Comparison of ENCODE assay signal across 18 cellular contexts in genomic region chr2:219434468-219434717, GRCh38. TPM values are rescaled to one million over a fixed set of nuclear protein-coding genes. Genes with fewer than 3 reads are reported as not detected.
DNase-seq lines count a peak whose midpoint lies in the region; ATAC-seq, FAIRE-seq and TF ChIP-seq lines count a peak whose summit lies in the region.
"Had no signal": no experiment of that assay in that cellular context is flagged by ENCODE, and none has a peak within 500 bp of the region (broad histone marks: within the 10 kb centered on the region; RNA-seq: fewer than 3 reads in every experiment).

No MANE protein-coding gene starts in this region.

- H3K79me2 ChIP-seq in GM23338 (replicated peaks; ENCODE audit: insufficient read depth) (no peaks in the 10 kb centered on the region), astrocyte (ENCODE audit: insufficient read depth, low read length) (no peaks in the 10 kb centered on the region)

- no peaks in the 10 kb centered on the region for H3K36me3 ChIP-seq in GM23338 (ENCODE audit: insufficient read depth)
- no peaks in the 10 kb centered on the region for H3K36me3 ChIP-seq in astrocyte (ENCODE audit: insufficient read depth, low read length)
- no peaks in the 10 kb centered on the region for H3K36me3 ChIP-seq in rectal smooth muscle tissue (ENCODE audit: control insufficient read depth, insufficient read depth, low read length)

- DNase-seq in GM23338 (ENCODE audit: low spot score) = no peak
- no peak for DNase-seq in astrocyte (ENCODE audit: low read depth)
- DNase-seq in activated naive CD8-positive, alpha-beta T cell treated with anti-CD3 and anti-CD28 coated beads, Interleukin-2, amount 50 U/mL, for 24 hours = no peak
- DNase-seq in left lobe of liver (ENCODE audit: low spot score) = no peak
- DNase-seq in midbrain (lab: John Stamatoyannopoulos, UW) = no peak
- DNase-seq: amygdala, hypothalamus, mammary epithelial cell, NCI-H187, NCI-H510A treated with DMSO at 0.1 percent for 48 hours, nucleus accumbens had no signal

- H3K4me3 ChIP-seq in GM23338 (peak overlapping the region; percentile 62), astrocyte (ENCODE audit: insufficient read depth, low read depth, low read length) (no peak overlapping the region), iPS-18c (ENCODE audit: insufficient read depth, low read depth, low read length) (peak overlapping the region; percentile 38; the same call in 1 of the 2 replicates), rectal smooth muscle tissue (ENCODE audit: low read length) (peak overlapping the region; percentile 41)

- peak overlapping the region; percentile 7; the same call in 1 of the 2 replicates for H3K27ac ChIP-seq in GM23338 (ENCODE audit: low read depth)
- no peak overlapping the region for H3K27ac ChIP-seq in astrocyte (ENCODE audit: low read depth, low read length)
- H3K27ac ChIP-seq in rectal smooth muscle tissue (ENCODE audit: low read depth, low read length) = peak overlapping the region; percentile 99

- H3K9me3 ChIP-seq in astrocyte (ENCODE audit: insufficient read depth, low read depth, low read length) (no peaks in the 10 kb centered on the region), iPS-18c (ENCODE audit: control insufficient read depth, insufficient read depth, low read length) (no peaks in the 10 kb centered on the region)
- H3K9me3 ChIP-seq: SK-N-SH had no signal

- no peaks in the 10 kb centered on the region; the same call in 2 of the 3 replicates for H3K36me3 Mint-ChIP-seq in GM23338 (ENCODE audit: low read depth)
- H3K36me3 Mint-ChIP-seq in astrocyte (ENCODE audit: low read depth, unreplicated experiment) = peaks cover 2% of the 10 kb centered on the region
- no peaks in the 10 kb centered on the region for H3K36me3 Mint-ChIP-seq in activated naive CD8-positive, alpha-beta T cell treated with anti-CD3 and anti-CD28 coated beads, Interleukin-2, amount 50 U/mL, for 24 hours (ENCODE audit: low read depth)

- H3K27ac Mint-ChIP-seq in GM23338 = no peak overlapping the region
- no peak overlapping the region for H3K27ac Mint-ChIP-seq in astrocyte (ENCODE audit: unreplicated experiment)
- H3K27ac Mint-ChIP-seq in activated naive CD8-positive, alpha-beta T cell treated with anti-CD3 and anti-CD28 coated beads, Interleukin-2, amount 50 U/mL, for 24 hours = no peak overlapping the region
- H3K27ac Mint-ChIP-seq: activated T-helper 1 cell treated with anti-CD3 and anti-CD28 coated beads, Interleukin-12 subunit alpha, Interleukin-12 subunit beta, Interleukin-2, Interleukin-4 antibody, amounts not matched to agents 30 ng/mL and 10 ng/mL and 1 ng/mL, durations not matched to agents 14 hours and 24 hours and 36 hours had no signal

- H2AFZ ChIP-seq in GM23338 = peak overlapping the region; percentile 43
- H2AFZ ChIP-seq in astrocyte (ENCODE audit: low read depth, low read length) = peak overlapping the region; percentile 47

- H3K9ac ChIP-seq in astrocyte (ENCODE audit: low read length) = peak overlapping the region; percentile 10
- H3K9ac ChIP-seq in rectal smooth muscle tissue (ENCODE audit: low read length) = no peak overlapping the region
- H3K9ac ChIP-seq: SK-N-SH had no signal

- H3K4me3 Mint-ChIP-seq in GM23338 = peak overlapping the region; percentile 73
- H3K4me3 Mint-ChIP-seq in astrocyte (ENCODE audit: unreplicated experiment) = no peak overlapping the region
- no peak overlapping the region for H3K4me3 Mint-ChIP-seq in activated naive CD8-positive, alpha-beta T cell treated with anti-CD3 and anti-CD28 coated beads, Interleukin-2, amount 50 U/mL, for 24 hours
- H3K4me3 Mint-ChIP-seq: activated T-helper 1 cell treated with anti-CD3 and anti-CD28 coated beads, Interleukin-12 subunit alpha, Interleukin-12 subunit beta, Interleukin-2, Interleukin-4 antibody, amounts not matched to agents 30 ng/mL and 10 ng/mL and 1 ng/mL, durations not matched to agents 14 hours and 24 hours and 36 hours had no signal

- H3K9me3 Mint-ChIP-seq in GM23338 = no peaks in the 10 kb centered on the region
- H3K9me3 Mint-ChIP-seq in astrocyte (ENCODE audit: unreplicated experiment) = no peaks in the 10 kb centered on the region
- H3K9me3 Mint-ChIP-seq in activated naive CD8-positive, alpha-beta T cell treated with anti-CD3 and anti-CD28 coated beads, Interleukin-2, amount 50 U/mL, for 24 hours = no peaks in the 10 kb centered on the region
- H3K9me3 Mint-ChIP-seq: activated T-helper 1 cell treated with anti-CD3 and anti-CD28 coated beads, Interleukin-12 subunit alpha, Interleukin-12 subunit beta, Interleukin-2, Interleukin-4 antibody, amounts not matched to agents 30 ng/mL and 10 ng/mL and 1 ng/mL, durations not matched to agents 14 hours and 24 hours and 36 hours had no signal

- H3K4me2 ChIP-seq in GM23338 (peak overlapping the region; percentile 90), astrocyte (ENCODE audit: low read length) (peak overlapping the region; percentile 76)
- H3K4me2 ChIP-seq: SK-N-SH had no signal

- ATAC-seq in GM23338 = peak; percentile 55
- ATAC-seq in GM18907 (IDR thresholded peaks at IDR 0.05; ENCODE audit: unreplicated experiment) = no peak
- ATAC-seq in activated naive CD8-positive, alpha-beta T cell treated with anti-CD3 and anti-CD28 coated beads, Interleukin-2, amount 50 U/mL, for 24 hours = no peak
- ATAC-seq in left lobe of liver = no peak

- H3K27me3 Mint-ChIP-seq in GM23338 (ENCODE audit: insufficient read depth, low read depth, poor library complexity) (peaks cover 15% of the 10 kb centered on the region), astrocyte (ENCODE audit: low read depth, unreplicated experiment) (peaks cover 21% of the 10 kb centered on the region)
- peaks cover 21% of the 10 kb centered on the region for H3K27me3 Mint-ChIP-seq in activated naive CD8-positive, alpha-beta T cell treated with anti-CD3 and anti-CD28 coated beads, Interleukin-2, amount 50 U/mL, for 24 hours

- peaks cover 39% of the 10 kb centered on the region for H3K27me3 ChIP-seq in GM23338 (ENCODE audit: insufficient read depth)
- H3K27me3 ChIP-seq in astrocyte (ENCODE audit: insufficient read depth, low read length) = no peaks in the 10 kb centered on the region
- H3K27me3 ChIP-seq in rectal smooth muscle tissue (ENCODE audit: control insufficient read depth, insufficient read depth, low read length) = peaks cover 5% of the 10 kb centered on the region

- H3K4me1 ChIP-seq in GM23338 (ENCODE audit: insufficient read depth) (no peaks in the 10 kb centered on the region), astrocyte (ENCODE audit: insufficient read depth, low read length) (peaks cover 14% of the 10 kb centered on the region), rectal smooth muscle tissue (ENCODE audit: control insufficient read depth, insufficient read depth, low read length) (peaks cover 43% of the 10 kb centered on the region)

- no peaks in the 10 kb centered on the region for H3K9me2 ChIP-seq in GM23338 (ENCODE audit: insufficient read depth)
- H3K9me2 ChIP-seq: SK-N-SH had no signal

- H3K4me1 Mint-ChIP-seq in GM23338 (peaks cover 8% of the 10 kb centered on the region), astrocyte (ENCODE audit: low read depth, unreplicated experiment) (peaks cover 8% of the 10 kb centered on the region)
- no peaks in the 10 kb centered on the region for H3K4me1 Mint-ChIP-seq in activated naive CD8-positive, alpha-beta T cell treated with anti-CD3 and anti-CD28 coated beads, Interleukin-2, amount 50 U/mL, for 24 hours

- no peak for TF ChIP-seq CTCF in GM23338 (conservative IDR thresholded peaks at IDR 0.05; ENCODE audit: low read depth in 2 of 2)
- no peak for TF ChIP-seq CTCF in astrocyte (IDR thresholded peaks at IDR 0.05; ENCODE audit: insufficient read depth, low read depth, low read length)

- no peaks in the 10 kb centered on the region for H3F3A ChIP-seq in GM23338 (replicated peaks; ENCODE audit: low read depth)

- H4K20me1 ChIP-seq in GM23338 (replicated peaks; ENCODE audit: insufficient read depth) = no peaks in the 10 kb centered on the region
- H4K20me1 ChIP-seq in astrocyte (ENCODE audit: insufficient read depth, low read length) = no peaks in the 10 kb centered on the region

- FAIRE-seq in astrocyte (lab: Jason Lieb, UNC) = no peak
- FAIRE-seq: colon, TTC549 had no signal

TF ChIP-seq in GM23338, 12 proteins besides CTCF, POLR2A, EP300 and RAD21:
- no peak for TF ChIP-seq STAT1 (IDR thresholded peaks at IDR 0.05; ENCODE audit: unreplicated experiment)
- TF ChIP-seq, protein P1, sequence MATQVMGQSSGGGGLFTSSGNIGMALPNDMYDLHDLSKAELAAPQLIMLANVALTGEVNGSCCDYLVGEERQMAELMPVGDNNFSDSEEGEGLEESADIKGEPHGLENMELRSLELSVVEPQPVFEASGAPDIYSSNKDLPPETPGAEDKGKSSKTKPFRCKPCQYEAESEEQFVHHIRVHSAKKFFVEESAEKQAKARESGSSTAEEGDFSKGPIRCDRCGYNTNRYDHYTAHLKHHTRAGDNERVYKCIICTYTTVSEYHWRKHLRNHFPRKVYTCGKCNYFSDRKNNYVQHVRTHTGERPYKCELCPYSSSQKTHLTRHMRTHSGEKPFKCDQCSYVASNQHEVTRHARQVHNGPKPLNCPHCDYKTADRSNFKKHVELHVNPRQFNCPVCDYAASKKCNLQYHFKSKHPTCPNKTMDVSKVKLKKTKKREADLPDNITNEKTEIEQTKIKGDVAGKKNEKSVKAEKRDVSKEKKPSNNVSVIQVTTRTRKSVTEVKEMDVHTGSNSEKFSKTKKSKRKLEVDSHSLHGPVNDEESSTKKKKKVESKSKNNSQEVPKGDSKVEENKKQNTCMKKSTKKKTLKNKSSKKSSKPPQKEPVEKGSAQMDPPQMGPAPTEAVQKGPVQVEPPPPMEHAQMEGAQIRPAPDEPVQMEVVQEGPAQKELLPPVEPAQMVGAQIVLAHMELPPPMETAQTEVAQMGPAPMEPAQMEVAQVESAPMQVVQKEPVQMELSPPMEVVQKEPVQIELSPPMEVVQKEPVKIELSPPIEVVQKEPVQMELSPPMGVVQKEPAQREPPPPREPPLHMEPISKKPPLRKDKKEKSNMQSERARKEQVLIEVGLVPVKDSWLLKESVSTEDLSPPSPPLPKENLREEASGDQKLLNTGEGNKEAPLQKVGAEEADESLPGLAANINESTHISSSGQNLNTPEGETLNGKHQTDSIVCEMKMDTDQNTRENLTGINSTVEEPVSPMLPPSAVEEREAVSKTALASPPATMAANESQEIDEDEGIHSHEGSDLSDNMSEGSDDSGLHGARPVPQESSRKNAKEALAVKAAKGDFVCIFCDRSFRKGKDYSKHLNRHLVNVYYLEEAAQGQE (IDR thresholded peaks at IDR 0.05; ENCODE audit: unreplicated experiment) = no peak

RNA-seq across cellular contexts. Expression of gene SPEG, which starts 0.2 kb away (rescaled TPM):
- total RNA-seq in GM23338 (2014; rRNA removed; shearing (Covaris generic)) = 32.4 and 32.6 TPM in 2 replicates
- 12.6 and 12.9 TPM in 2 replicates for polyA plus RNA-seq in GM23338 (2016; fragmentation: Nextera tagmentation; extraction: Ambion mirVana)
- total RNA-seq in astrocyte (71.2 and 76.1 TPM in 2 replicates), left lobe of liver (1.5 TPM)

RNA-seq across cellular contexts. Expression of gene DES, which starts 16.2 kb away (rescaled TPM):
- 2.0 and 6.1 TPM in 2 replicates for total RNA-seq in GM23338 (2014; rRNA removed; shearing (Covaris generic))
- 1.0 and 1.3 TPM in 2 replicates for polyA plus RNA-seq in GM23338 (2016; fragmentation: Nextera tagmentation; extraction: Ambion mirVana)
- total RNA-seq in astrocyte = 5.2 and 5.4 TPM in 2 replicates
- total RNA-seq in left lobe of liver = 1.8 TPM
- total RNA-seq: activated T-helper 1 cell treated with anti-CD3 and anti-CD28 coated beads, Interleukin-12 subunit alpha, Interleukin-12 subunit beta, Interleukin-2, Interleukin-4 antibody, amounts not matched to agents 30 ng/mL and 10 ng/mL and 1 ng/mL, durations not matched to agents 14 hours and 24 hours and 36 hours had no signal

RNA-seq across cellular contexts. Expression of gene DNPEP, which starts 46.7 kb away (rescaled TPM):
- total RNA-seq in GM23338 (2014; rRNA removed; shearing (Covaris generic)) = 58.8 and 67.9 TPM in 2 replicates
- polyA plus RNA-seq in GM23338 (2016; fragmentation: Nextera tagmentation; extraction: Ambion mirVana) = 44.9 and 49.2 TPM in 2 replicates
- total RNA-seq in astrocyte = 44.8 and 53.9 TPM in 2 replicates
- total RNA-seq in left lobe of liver = 37.4 TPM

Comparison
In these comparisons a context has a peak if more than half of its experiments do, and no peak if none do; other contexts are left out.
1. RNA of gene SPEG, which starts 0.2 kb away (total RNA-seq): 71.2 to 76.1 TPM in astrocyte and 32.4 to 32.6 TPM in GM23338; 1.5 TPM in left lobe of liver (single experiment); every median in the first group is over 10 times any median in the second.